18 cellular contexts compared by ENCODE assay signal in the genomic region with DNA sequence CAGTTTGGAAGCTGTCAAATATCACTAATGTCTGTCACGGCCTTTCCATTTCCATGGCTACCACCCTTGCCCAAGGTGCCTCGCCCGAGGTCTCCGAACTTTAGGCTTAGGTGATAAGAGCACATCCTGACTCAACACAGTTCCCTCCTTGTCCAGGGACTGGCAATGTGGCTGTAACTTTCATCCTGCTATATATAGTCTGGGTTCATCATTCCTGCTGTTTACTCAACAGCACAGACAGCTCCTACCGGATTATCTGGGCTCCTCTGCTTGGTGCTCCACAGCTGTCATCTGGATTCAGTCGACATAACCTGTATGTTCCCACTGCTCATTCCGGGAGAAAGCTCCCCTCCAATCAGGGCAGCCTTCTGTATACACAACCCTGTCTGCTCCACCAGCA. TPM values are rescaled to one million over a fixed set of nuclear protein-coding genes. Genes with fewer than 3 reads are reported as not detected.
DNase-seq lines count a peak whose midpoint lies in the region; ATAC-seq and TF ChIP-seq lines count a peak whose summit lies in the region.
"Had no signal": no experiment of that assay in that cellular context is flagged by ENCODE, and none has a peak within 500 bp of the region (broad histone marks: within the 10 kb centered on the region; RNA-seq: fewer than 3 reads in every experiment).

No MANE protein-coding gene starts in this region.

- H3K27ac ChIP-seq in mammary epithelial cell (ENCODE audit: insufficient read depth, low read depth, low read length) = no peak overlapping the region

- no peaks in the 10 kb centered on the region for H3K27me3 Mint-ChIP-seq in MCF 10A (ENCODE audit: insufficient read depth, unreplicated experiment)
- no peaks in the 10 kb centered on the region for H3K27me3 Mint-ChIP-seq in T-helper 17 cell
- no peaks in the 10 kb centered on the region for H3K27me3 Mint-ChIP-seq in activated T-helper 17 cell treated with anti-CD3 and anti-CD28 coated beads, Interleukin-2, amount 50 U/mL, for 72 hours
- H3K27me3 Mint-ChIP-seq in Caco-2 (ENCODE audit: insufficient read depth, unreplicated experiment) = no peaks in the 10 kb centered on the region
- H3K27me3 Mint-ChIP-seq: CD4-positive, CD25-positive, alpha-beta regulatory T cell; IgD-negative memory B cell had no signal

- H3K9me3 ChIP-seq in mammary epithelial cell (replicated peaks; ENCODE audit: insufficient read depth, low read length) = no peaks in the 10 kb centered on the region
- H3K9me3 ChIP-seq in T-helper 17 cell (ENCODE audit: control insufficient read depth, low read length, poor library complexity, severe bottlenecking) = no peaks in the 10 kb centered on the region
- no peaks in the 10 kb centered on the region for H3K9me3 ChIP-seq in Caco-2
- H3K9me3 ChIP-seq in HAP-1 = no peaks in the 10 kb centered on the region
- H3K9me3 ChIP-seq: BE2C had no signal

- dilution Hi-C loops in mammary epithelial cell (cut with HindIII; ENCODE audit: low sequenced_read_pairs) = no loop called here

- H2AFZ ChIP-seq in mammary epithelial cell (ENCODE audit: low read depth, low read length) = no peak overlapping the region

- no peaks in the 10 kb centered on the region for H3K36me3 ChIP-seq in mammary epithelial cell (ENCODE audit: insufficient read depth, low read length)
- no peaks in the 10 kb centered on the region for H3K36me3 ChIP-seq in Caco-2 (ENCODE audit: control insufficient read depth, insufficient read depth, low read length)
- H3K36me3 ChIP-seq in HAP-1 (replicated peaks) = no peaks in the 10 kb centered on the region; the same call in none of the 2 replicates
- H3K36me3 ChIP-seq: BE2C had no signal

- TF ChIP-seq CTCF in MCF 10A (IDR thresholded peaks at IDR 0.05; ENCODE audit: unreplicated experiment) (no peak), mammary epithelial cell (conservative IDR thresholded peaks at IDR 0.05 in 1 of 2, IDR thresholded peaks at IDR 0.05 in 1 of 2; ENCODE audit: extremely low read depth in 1 of 2, insufficient read depth in 1 of 2, low read depth in 1 of 2, low read length in 2 of 2) (no peak), Caco-2 (IDR thresholded peaks at IDR 0.05; ENCODE audit: insufficient read depth in 1 of 2, low read depth in 1 of 2, low read length in 1 of 2, severe bottlenecking in 1 of 2, unreplicated experiment in 1 of 2) (no peak)

- in situ Hi-C loops in mammary epithelial cell (cut with MboI; ENCODE audit: low sequenced_read_pairs in 2 of 2) = no loop called here
- in situ Hi-C loops in HAP-1 (cut with MboI; ENCODE audit: low sequenced_read_pairs) = no loop called here

- H3K4me3 ChIP-seq in mammary epithelial cell (replicated peaks in 1 of 3; ENCODE audit: insufficient read depth in 1 of 3, low read depth in 2 of 3, low read length in 3 of 3) (no peak overlapping the region), Caco-2 (ENCODE audit: low read depth, low read length) (no peak overlapping the region), HAP-1 (no peak overlapping the region)

- BruUV-seq in MCF 10A (replicated peaks; lab: Mats Ljungman, UMichigan) = no TSS peak
- BruUV-seq in mammary epithelial cell (replicated peaks; lab: Mats Ljungman, UMichigan) = no TSS peak
- no TSS peak for BruUV-seq in Caco-2 (replicated peaks; lab: Mats Ljungman, UMichigan)

- POLR2A ChIA-PET in MCF 10A (lab: Yijun Ruan, JAX) (interaction anchor here (0.7 kb wide), 1 partner anchor 16 kb away, joined by 3 read pairs; no protein-coding TSS in a partner anchor), Caco-2 (lab: Charles Lee) (no interaction called here)

- H3K9me3 Mint-ChIP-seq in MCF 10A (ENCODE audit: unreplicated experiment) = no peaks in the 10 kb centered on the region
- no peaks in the 10 kb centered on the region for H3K9me3 Mint-ChIP-seq in activated T-helper 17 cell treated with anti-CD3 and anti-CD28 coated beads, Interleukin-2, amount 50 U/mL, for 72 hours
- H3K9me3 Mint-ChIP-seq in Caco-2 (ENCODE audit: unreplicated experiment) = no peaks in the 10 kb centered on the region
- H3K9me3 Mint-ChIP-seq: CD4-positive, CD25-positive, alpha-beta regulatory T cell; CD8-positive, alpha-beta memory T cell; IgD-negative memory B cell had no signal

- no peak for ATAC-seq in T-helper 17 cell
- ATAC-seq in activated T-helper 17 cell treated with anti-CD3 and anti-CD28 coated beads, Interleukin-2, amount 50 U/mL, for 72 hours (replicated peaks) = no peak
- ATAC-seq in GM19328 (IDR thresholded peaks at IDR 0.05; ENCODE audit: unreplicated experiment) = no peak
- ATAC-seq: HepG2 had no signal

- no peak overlapping the region for H3K4me3 Mint-ChIP-seq in MCF 10A (ENCODE audit: unreplicated experiment)
- H3K4me3 Mint-ChIP-seq in T-helper 17 cell = no peak overlapping the region
- H3K4me3 Mint-ChIP-seq in activated T-helper 17 cell treated with anti-CD3 and anti-CD28 coated beads, Interleukin-2, amount 50 U/mL, for 72 hours = no peak overlapping the region
- H3K4me3 Mint-ChIP-seq in Caco-2 (ENCODE audit: unreplicated experiment) = no peak overlapping the region
- H3K4me3 Mint-ChIP-seq: CD4-positive, CD25-positive, alpha-beta regulatory T cell; CD8-positive, alpha-beta memory T cell had no signal

- peaks cover 9% of the 10 kb centered on the region for H3K36me3 Mint-ChIP-seq in MCF 10A (ENCODE audit: insufficient read depth, unreplicated experiment)
- H3K36me3 Mint-ChIP-seq in T-helper 17 cell (ENCODE audit: low read depth) = peaks cover 7% of the 10 kb centered on the region
- H3K36me3 Mint-ChIP-seq in activated T-helper 17 cell treated with anti-CD3 and anti-CD28 coated beads, Interleukin-2, amount 50 U/mL, for 72 hours (ENCODE audit: low read depth) = peaks cover 16% of the 10 kb centered on the region
- H3K36me3 Mint-ChIP-seq in Caco-2 (ENCODE audit: insufficient read depth, unreplicated experiment) = no peaks in the 10 kb centered on the region

- 89% methylated on average over 7 of the region's 7 CpGs for WGBS in mammary epithelial cell (ENCODE audit: low coverage, missing lambda C conversion rate)

- CTCF ChIA-PET in MCF 10A (lab: Yijun Ruan, JAX) = interaction anchor here (0.6 to 0.7 kb wide), 2 partner anchors 86 to 699 kb away, joined by 3 to 5 read pairs; no protein-coding TSS in a partner anchor
- CTCF ChIA-PET in mammary epithelial cell (lab: Charles Lee; ENCODE audit: low non-redundant PET) = no interaction called here
- CTCF ChIA-PET in Caco-2 (lab: Charles Lee) = no interaction called here

- H3K4me1 ChIP-seq in mammary epithelial cell (ENCODE audit: insufficient read depth, low read length) (no peaks in the 10 kb centered on the region), Caco-2 (no peaks in the 10 kb centered on the region), HAP-1 (no peaks in the 10 kb centered on the region)
- H3K4me1 ChIP-seq: BE2C had no signal

- intact Hi-C loops in MCF 10A (cut with micrococcal nuclease) (no loop called here), mammary epithelial cell (cut with micrococcal nuclease) (no loop called here), Caco-2 (cut with micrococcal nuclease; ENCODE audit: unreplicated experiment) (no loop called here)

- no peaks in the 10 kb centered on the region for H3K79me2 ChIP-seq in mammary epithelial cell (ENCODE audit: insufficient read depth, low read length)

- H3K4me1 Mint-ChIP-seq in MCF 10A (ENCODE audit: insufficient read depth, unreplicated experiment) (no peaks in the 10 kb centered on the region), T-helper 17 cell (no peaks in the 10 kb centered on the region), Caco-2 (ENCODE audit: low read depth, unreplicated experiment) (no peaks in the 10 kb centered on the region)
- H3K4me1 Mint-ChIP-seq in activated T-helper 17 cell treated with anti-CD3 and anti-CD28 coated beads, Interleukin-2, amount 50 U/mL, for 72 hours = no peaks in the 10 kb centered on the region
- H3K4me1 Mint-ChIP-seq: CD8-positive, alpha-beta memory T cell; IgD-negative memory B cell had no signal

- no peaks in the 10 kb centered on the region for H4K20me1 ChIP-seq in mammary epithelial cell (ENCODE audit: insufficient read depth, low read length)

- H3K4me2 ChIP-seq in mammary epithelial cell (ENCODE audit: insufficient read depth, low read depth, low read length) = no peak overlapping the region

- H3K27me3 ChIP-seq in mammary epithelial cell (ENCODE audit: insufficient read depth, low read length) (no peaks in the 10 kb centered on the region), Caco-2 (replicated peaks; ENCODE audit: control insufficient read depth, insufficient read depth, low read length) (no peaks in the 10 kb centered on the region), HAP-1 (ENCODE audit: low read depth) (no peaks in the 10 kb centered on the region)
- H3K27me3 ChIP-seq: BE2C had no signal

- no peak overlapping the region for H3K9ac ChIP-seq in mammary epithelial cell (ENCODE audit: insufficient read depth, low read length)

- no peak for DNase-seq in MCF 10A (ENCODE audit: unreplicated experiment)
- DNase-seq in mammary epithelial cell = no peak
- DNase-seq in T-helper 17 cell = no peak
- DNase-seq in islet precursor cell = peak; percentile 42
- no peak for DNase-seq in Caco-2
- no peak for DNase-seq in HAP-1 (ENCODE audit: low spot score in 2 of 2)
- DNase-seq: ACHN; BE2C; C1 segment of cervical spinal cord; CD4-positive, CD25-positive, alpha-beta regulatory T cell; CD8-positive, alpha-beta memory T cell; COR-L47; GOT3; H7 had no signal

- H3K27ac Mint-ChIP-seq in MCF 10A (ENCODE audit: low read depth, unreplicated experiment) (peak overlapping the region; percentile 7), T-helper 17 cell (peak overlapping the region; percentile 59), Caco-2 (ENCODE audit: unreplicated experiment) (no peak overlapping the region)
- H3K27ac Mint-ChIP-seq in activated T-helper 17 cell treated with anti-CD3 and anti-CD28 coated beads, Interleukin-2, amount 50 U/mL, for 72 hours = peak overlapping the region; percentile 1
- H3K27ac Mint-ChIP-seq: CD4-positive, CD25-positive, alpha-beta regulatory T cell; IgD-negative memory B cell had no signal

RNA-seq across cellular contexts. Expression of a gene that starts 51.2 kb away (rescaled TPM):
- total RNA-seq in MCF 10A (2022) (15.9 and 17.8 TPM in 2 replicates), mammary epithelial cell (10 to 100 TPM; 15.2 to 21.2 TPM), T-helper 17 cell (1 to 10 TPM; 7.5 to 8.3 TPM), Caco-2 (2022) (20.6 and 29.6 TPM in 2 replicates)
- 21.0 TPM for polyA plus RNA-seq in mammary epithelial cell
- polyA minus RNA-seq in mammary epithelial cell = 39.9 TPM
- total RNA-seq in activated T-helper 17 cell treated with anti-CD3 and anti-CD28 coated beads, Interleukin-2, amount 50 U/mL, for 72 hours = 10 to 100 TPM; 19.1 to 24.1 TPM
